10 cellular contexts compared by ENCODE assay signal in the genomic region with DNA sequence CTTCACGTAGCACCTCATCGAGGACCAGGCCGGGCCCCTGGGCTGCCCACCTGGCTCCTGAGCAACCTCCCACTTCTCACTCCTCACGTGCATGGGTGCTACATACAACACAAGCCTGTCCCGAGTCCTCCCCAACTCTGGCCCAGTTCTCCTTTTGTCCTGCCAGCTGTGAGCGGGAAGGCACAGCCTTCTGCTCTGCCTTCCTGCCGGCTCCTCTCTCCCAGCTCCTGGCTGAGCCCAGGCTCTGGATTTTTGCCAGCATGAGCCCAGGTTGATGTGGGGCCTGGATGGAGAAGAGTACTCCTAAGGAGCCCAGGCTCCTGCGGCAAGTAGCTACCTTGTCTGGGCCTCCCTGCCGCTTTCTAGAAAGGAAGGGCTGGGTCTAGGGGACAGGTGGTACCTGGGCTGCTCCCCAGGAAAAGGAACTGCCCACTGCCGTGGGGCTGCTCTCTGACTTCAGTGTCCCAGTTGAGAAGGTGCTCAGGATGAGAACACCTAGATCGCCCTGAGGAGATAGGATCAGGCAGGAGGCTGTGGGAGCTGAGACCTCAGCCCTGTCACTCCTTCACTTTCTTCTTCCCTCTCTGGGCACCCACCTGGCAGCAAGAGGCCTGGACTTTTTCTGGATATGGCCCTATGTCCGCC. TPM values are rescaled to one million over a fixed set of nuclear protein-coding genes. Genes with fewer than 3 reads are reported as not detected.
DNase-seq lines count a peak whose midpoint lies in the region; ATAC-seq and TF ChIP-seq lines count a peak whose summit lies in the region.
"Had no signal": no experiment of that assay in that cellular context is flagged by ENCODE, and none has a peak within 500 bp of the region (broad histone marks: within the 10 kb centered on the region; RNA-seq: fewer than 3 reads in every experiment).

No MANE protein-coding gene starts in this region.

- ATAC-seq in HG02798 (IDR thresholded peaks at IDR 0.05; ENCODE audit: poor library complexity, unreplicated experiment) (no peak), HG03432 (IDR thresholded peaks at IDR 0.05; ENCODE audit: unreplicated experiment) (no peak)
- ATAC-seq: activated naive CD4-positive, alpha-beta T cell treated with anti-CD3 and anti-CD28 coated beads, Interleukin-2, amount 50 U/mL, for 72 hours had no signal

- TF ChIP-seq CTCF in esophagus muscularis mucosa (IDR thresholded peaks at IDR 0.05) (no peak), prostate gland (IDR thresholded peaks at IDR 0.05) (no peak)

- peak; percentile 64 for DNase-seq in NCI-H2171 (lab: John Stamatoyannopoulos, UW)
- DNase-seq in esophagus muscularis mucosa (ENCODE audit: extremely low spot score) = no peak
- DNase-seq in prostate gland (ENCODE audit: low spot score) = peak; percentile 60
- DNase-seq in NCI-H2107 treated with DMSO at 0.1 percent for 48 hours (lab: John Stamatoyannopoulos, UW; ENCODE audit: unreplicated experiment) = no peak
- no peak for DNase-seq in cortex of kidney (lab: John Stamatoyannopoulos, UW)
- DNase-seq: activated CD4-positive, alpha-beta T cell treated with anti-CD3 and anti-CD28 coated beads for 1 hour had no signal

- H3K9me3 ChIP-seq in BLaER1 (no peaks in the 10 kb centered on the region), esophagus muscularis mucosa (no peaks in the 10 kb centered on the region), prostate gland (no peaks in the 10 kb centered on the region)

- intact Hi-C loops in esophagus muscularis mucosa (cut with DNase I) = no loop called here
- intact Hi-C loops in prostate gland (cut with DNase I) = no loop called here

- H3K36me3 ChIP-seq in BLaER1 = peaks cover 90% of the 10 kb centered on the region
- peaks cover 17 to 77% (median 58%) of the 10 kb centered on the region in 4 donors for H3K36me3 ChIP-seq in esophagus muscularis mucosa
- H3K36me3 ChIP-seq in prostate gland = peaks cover 5 to 9% of the 10 kb centered on the region in 2 donors

- TF ChIP-seq POLR2A in esophagus muscularis mucosa (IDR thresholded peaks at IDR 0.05; ENCODE audit: low read depth) (no peak), prostate gland (IDR thresholded peaks at IDR 0.05) (no peak)

- H4K20me1 ChIP-seq in BLaER1 = peaks cover 30% of the 10 kb centered on the region

- peak overlapping the region; percentile 77 for H3K4me2 ChIP-seq in BLaER1

- 20% methylated on average over 6 of the region's 12 CpGs for WGBS in esophagus muscularis mucosa
- WGBS in prostate gland = 31% methylated on average over 12 of the region's 12 CpGs

- TF ChIP-seq EP300 in esophagus muscularis mucosa (IDR thresholded peaks at IDR 0.05) = no peak

- H3K4me3 ChIP-seq in BLaER1 (no peak overlapping the region), esophagus muscularis mucosa (peak overlapping the region in 2 of 4 donors; percentile 9 to 13), prostate gland (no peak overlapping the region)

- H3K27me3 ChIP-seq in BLaER1 (no peaks in the 10 kb centered on the region), esophagus muscularis mucosa (no peaks in the 10 kb centered on the region), prostate gland (replicated peaks; ENCODE audit: insufficient read depth) (no peaks in the 10 kb centered on the region)

- H3K27ac ChIP-seq in BLaER1 (peak overlapping the region; percentile 41), esophagus muscularis mucosa (replicated peaks in 1 of 4) (peak overlapping the region; percentile 77 to 85 (median 82)), prostate gland (peak overlapping the region; percentile 74 to 79)

- peaks cover 49% of the 10 kb centered on the region for H3K4me1 ChIP-seq in BLaER1
- H3K4me1 ChIP-seq in esophagus muscularis mucosa = peaks cover 52 to 82% (median 79%) of the 10 kb centered on the region in 4 donors
- H3K4me1 ChIP-seq in prostate gland (replicated peaks) = peaks cover 36% of the 10 kb centered on the region

- H3K9ac ChIP-seq in BLaER1 = peak overlapping the region; percentile 55

RNA-seq across cellular contexts. Expression of a gene that starts 23.6 kb away (rescaled TPM):
- total RNA-seq in esophagus muscularis mucosa (10 to 100 TPM; 11.9 to 20.2 (median 17.0) TPM), prostate gland (10 to 100 TPM in 1 of 2 donors, 1 to 10 TPM in 1; 4.6 to 13.3 TPM)

RNA-seq across cellular contexts. Expression of a gene that starts 37.5 kb away (rescaled TPM):
- total RNA-seq in esophagus muscularis mucosa (10 to 100 TPM; 21.4 to 27.6 (median 26.9) TPM), prostate gland (10 to 100 TPM; 23.3 to 55.4 TPM)

RNA-seq across cellular contexts. Expression of a gene that starts 39.0 kb away (rescaled TPM):
- total RNA-seq in esophagus muscularis mucosa = 10 to 100 TPM; 24.5 to 61.6 (median 29.6) TPM
- 10 to 100 TPM; 52.4 to 91.9 TPM for total RNA-seq in prostate gland

Comparison
In these comparisons a context has a peak if more than half of its experiments do, and no peak if none do; other contexts are left out.
1. DNase-seq: peak in NCI-H2171 (single experiment) and prostate gland (single experiment); none in esophagus muscularis mucosa (single experiment), NCI-H2107 treated with DMSO at 0.1 percent for 48 hours (single experiment) and cortex of kidney (single experiment).
2. Peak in every context shown above with its lines, with median percentiles within 50 percentile points of each other: H3K27ac ChIP-seq.